Comparison of ENCODE assay signal across 25 cellular contexts in genomic region chr14:31763041-31763440, GRCh38.
"Had no signal": no experiment of that assay in that cellular context is flagged by ENCODE, and none has a peak within 500 bp of the region (broad histone marks: within the 10 kb centered on the region; RNA-seq: fewer than 3 reads in every experiment).

No MANE protein-coding gene starts in this region.

- FAIRE-seq: RCC 7860 had no signal

- H3K27ac ChIP-seq: HL-60, SJSA1 had no signal

- H3K9ac ChIP-seq: SK-N-SH had no signal

- H3K9me3 ChIP-seq: MG63, SJSA1, SK-N-SH had no signal

- DNase-seq: IMR-90, Karpas-422, KG1, MG63, NCI-H1092, NCI-H1105 treated with DMSO at 0.1 percent for 48 hours, NCI-H1417 treated with DMSO at 0.1 percent for 48 hours, NCI-H146, NCI-H1694 treated with DMSO at 0.1 percent for 48 hours, NCI-H1930, NCI-H2081, NCI-H2171, NCI-H226, NCI-H446, NCI-H510A, NCI-H524 treated with DMSO at 0.1 percent for 48 hours, NCI-H69, NCI-H774, Right ventricle myocardium superior, RPMI8226, SIG-M5, SK-N-SH had no signal

- H3K4me3 ChIP-seq: MG63, SJSA1 had no signal

- H3K36me3 ChIP-seq: MG63, SJSA1 had no signal

- H3K4me2 ChIP-seq: SK-N-SH had no signal

- H3K27me3 ChIP-seq: MG63, SJSA1 had no signal

- H3K4me1 ChIP-seq: SJSA1 had no signal
